In genomic region chr12:6867407-6868210, GRCh38 we compare ENCODE assay signal across 8 cellular contexts.
A peak's percentile ranks its signal among the peaks of the same experiment; 100 is the strongest.
DNase-seq lines count a peak whose midpoint lies in the region; ATAC-seq lines count a peak whose summit lies in the region.

TSS of gene TPI1 (plus strand) at chr12:6867531. CDS start at chr12:6867567, 36 bp downstream.

- peak within 1 kb of the TSS; percentile 84 for H3K27ac Mint-ChIP-seq in central memory CD8-positive, alpha-beta T cell (ENCODE audit: low read depth)

- peak within 1 kb of the TSS; percentile 84 for H3K4me3 Mint-ChIP-seq in central memory CD8-positive, alpha-beta T cell

- ATAC-seq in HG02884 (IDR thresholded peaks at IDR 0.05; ENCODE audit: unreplicated experiment) = peak; percentile 52
- ATAC-seq in central memory CD8-positive, alpha-beta T cell (replicated peaks; ENCODE audit: extremely low read depth, poor library complexity, severe bottlenecking) = peak; percentile 72

- DNase-seq in DMS 273 (lab: John Stamatoyannopoulos, UW; ENCODE audit: unreplicated experiment) (peak; percentile 78), DMS 273 treated with DMSO at 0.1 percent for 48 hours (lab: John Stamatoyannopoulos, UW) (no peak), NCI-H2081 treated with DMSO at 0.1 percent for 48 hours (lab: John Stamatoyannopoulos, UW) (peak; percentile 24), islet precursor cell (peak; percentile 94)
- DNase-seq in activated CD4-positive, CD25-positive, alpha-beta regulatory T cell treated with anti-CD3 and anti-CD28 coated beads, Interleukin-2, amount 50 U/mL, for 16 hours (ENCODE audit: low read depth, low spot score) = peak; percentile 55
- DNase-seq in central memory CD8-positive, alpha-beta T cell (ENCODE audit: low spot score in 2 of 2) = peak; percentile 38 to 49
- DNase-seq in stimulated activated CD4-positive, alpha-beta T cell treated with anti-CD3 and anti-CD28 coated beads, Interleukin-12 subunit alpha, Interleukin-12 subunit beta, amount 100 ng/mL, for 4 hours = peak; percentile 84

- H3K36me3 Mint-ChIP-seq in central memory CD8-positive, alpha-beta T cell (ENCODE audit: insufficient read depth) = peaks cover 30% of the 10 kb centered on the region

- H3K4me1 Mint-ChIP-seq in central memory CD8-positive, alpha-beta T cell = peaks cover 45% of the 10 kb centered on the region

- no peaks in the 10 kb centered on the region for H3K9me3 Mint-ChIP-seq in central memory CD8-positive, alpha-beta T cell

- H3K27me3 Mint-ChIP-seq in central memory CD8-positive, alpha-beta T cell = no peaks in the 10 kb centered on the region
